In the genomic region with DNA sequence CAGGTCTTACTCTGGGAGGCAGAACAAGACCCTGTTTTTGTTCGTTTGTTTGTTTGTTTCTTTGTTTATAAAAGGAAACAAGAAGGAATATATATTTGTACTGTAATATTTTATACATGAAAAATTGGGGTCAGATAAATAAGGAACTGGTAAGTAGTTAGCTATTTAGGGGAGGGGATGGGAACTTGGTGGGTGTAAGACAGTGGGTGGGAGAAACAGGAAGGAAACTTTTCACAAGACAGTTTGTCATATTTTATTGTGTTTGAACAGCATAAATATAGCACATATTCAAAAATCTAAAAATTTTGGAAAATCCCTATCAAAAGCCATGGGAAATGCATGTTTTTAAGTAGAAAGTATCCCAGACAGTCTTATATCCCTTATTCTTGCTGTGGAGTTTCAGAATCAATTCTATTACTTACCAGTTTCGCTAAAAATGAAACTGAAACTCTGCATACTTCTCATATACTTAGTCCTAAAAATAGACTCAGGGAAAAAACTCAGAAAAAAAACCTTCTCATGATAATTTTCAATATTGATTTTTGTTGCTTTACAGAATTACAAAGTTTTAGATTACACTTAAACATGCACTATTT, we compare ENCODE assay signal across 8 cellular contexts. TPM values are rescaled to one million over a fixed set of nuclear protein-coding genes. Genes with fewer than 3 reads are reported as not detected.
A peak's percentile ranks its signal among the peaks of the same experiment; 100 is the strongest.
DNase-seq lines count a peak whose midpoint lies in the region; ATAC-seq and TF ChIP-seq lines count a peak whose summit lies in the region.

No MANE protein-coding gene starts in this region.

- peak overlapping the region; percentile 83 for H3K27ac Mint-ChIP-seq in activated CD8-positive, alpha-beta T cell treated with anti-CD3 and anti-CD28 coated beads, Interleukin-2, amount 10 ng/mL, durations not matched to agents 7 days and 5 days

- POLR2A ChIA-PET in activated CD8-positive, alpha-beta T cell treated with anti-CD3 and anti-CD28 coated beads, Interleukin-2, amount 10 ng/mL, durations not matched to agents 7 days and 5 days (lab: Charles Lee): interaction anchor here (3.0 kb wide), 1 partner anchor 23 kb away, joined by 14 read pairs; a partner anchor contains a TSS

- intact Hi-C loops in psoas muscle (cut with DNase I): no loop called here

- peaks cover 5% of the 10 kb centered on the region for H3K9me3 ChIP-seq in psoas muscle

- peak overlapping the region; percentile 64 for H3K4me3 Mint-ChIP-seq in activated CD8-positive, alpha-beta T cell treated with anti-CD3 and anti-CD28 coated beads, Interleukin-2, amount 10 ng/mL, durations not matched to agents 7 days and 5 days

- DNase-seq in activated CD4-positive, CD25-positive, alpha-beta regulatory T cell (lab: John Stamatoyannopoulos, UW): no peak
- no peak for DNase-seq in activated CD8-positive, alpha-beta T cell treated with anti-CD3 and anti-CD28 coated beads, Interleukin-2, amount 10 ng/mL, durations not matched to agents 7 days and 5 days
- DNase-seq in psoas muscle (no peak), cortex of kidney (lab: John Stamatoyannopoulos, UW) (no peak), superior temporal gyrus (ENCODE audit: extremely low spot score) (no peak)
- DNase-seq in NK-92 treated with Interleukin-12 subunit alpha and Interleukin-12 subunit beta, amount 100 ng/mL, for 24 hours (lab: John Stamatoyannopoulos, UW): no peak

- TF ChIP-seq CTCF in psoas muscle (IDR thresholded peaks at IDR 0.05): no peak

- no peaks in the 10 kb centered on the region for H3K4me1 ChIP-seq in psoas muscle

- H3K27me3 Mint-ChIP-seq in activated CD8-positive, alpha-beta T cell treated with anti-CD3 and anti-CD28 coated beads, Interleukin-2, amount 10 ng/mL, durations not matched to agents 7 days and 5 days (ENCODE audit: low read depth): no peaks in the 10 kb centered on the region

- H3K27ac ChIP-seq in psoas muscle: no peak overlapping the region

- peak; percentile 49 to 55 for ATAC-seq in activated CD4-positive, CD25-positive, alpha-beta regulatory T cell treated with anti-CD3 and anti-CD28 coated beads, Interleukin-2, amount 50 U/mL, for 24 hours
- ATAC-seq in HG03045 (IDR thresholded peaks at IDR 0.05; ENCODE audit: unreplicated experiment): peak; percentile 76
- peak; percentile 55 for ATAC-seq in activated CD8-positive, alpha-beta T cell treated with anti-CD3 and anti-CD28 coated beads, Interleukin-2, amount 10 ng/mL, durations not matched to agents 7 days and 5 days
- no peak for ATAC-seq in psoas muscle

- peaks cover 42% of the 10 kb centered on the region for H3K4me1 Mint-ChIP-seq in activated CD8-positive, alpha-beta T cell treated with anti-CD3 and anti-CD28 coated beads, Interleukin-2, amount 10 ng/mL, durations not matched to agents 7 days and 5 days (ENCODE audit: low read depth)

- CTCF ChIA-PET in activated CD8-positive, alpha-beta T cell treated with anti-CD3 and anti-CD28 coated beads, Interleukin-2, amount 10 ng/mL, durations not matched to agents 7 days and 5 days (lab: Charles Lee): no interaction called here

- H3K27me3 ChIP-seq in psoas muscle (ENCODE audit: insufficient read depth in 3 of 3, low read length in 2 of 3): no peaks in the 10 kb centered on the region

- 31 to 48% (median 32%) methylated on average over 2 of the region's 2 CpGs for WGBS in psoas muscle, 3 donors

- H3K36me3 Mint-ChIP-seq in activated CD8-positive, alpha-beta T cell treated with anti-CD3 and anti-CD28 coated beads, Interleukin-2, amount 10 ng/mL, durations not matched to agents 7 days and 5 days (ENCODE audit: low read depth): peaks cover 15% of the 10 kb centered on the region

- peaks cover 10% of the 10 kb centered on the region for H3K9me3 Mint-ChIP-seq in activated CD8-positive, alpha-beta T cell treated with anti-CD3 and anti-CD28 coated beads, Interleukin-2, amount 10 ng/mL, durations not matched to agents 7 days and 5 days (ENCODE audit: insufficient read depth)

- H3K4me3 ChIP-seq in psoas muscle: peak overlapping the region; percentile 36

- no peaks in the 10 kb centered on the region for H3K36me3 ChIP-seq in psoas muscle (ENCODE audit: insufficient read depth in 1 of 2, low read depth in 1 of 2)

RNA-seq across cellular contexts. Expression of a gene that starts 22.3 kb away (rescaled TPM):
- 1 to 10 TPM; 2.0 to 2.4 TPM for total RNA-seq in activated CD8-positive, alpha-beta T cell treated with anti-CD3 and anti-CD28 coated beads, Interleukin-2, amount 10 ng/mL, durations not matched to agents 7 days and 5 days
- total RNA-seq in psoas muscle: 1 to 10 TPM; 1.9 to 3.0 (median 2.0) TPM
- 1 to 10 TPM; 2.5 to 4.2 (median 2.8) TPM for polyA plus RNA-seq in psoas muscle

Comparison
In these comparisons a context has a peak if more than half of its experiments do, and no peak if none do; other contexts are left out.
1. ATAC-seq: peak in activated CD4-positive, CD25-positive, alpha-beta regulatory T cell treated with anti-CD3 and anti-CD28 coated beads, Interleukin-2, amount 50 U/mL, for 24 hours (2 of 2), HG03045 (single experiment) and activated CD8-positive, alpha-beta T cell treated with anti-CD3 and anti-CD28 coated beads, Interleukin-2, amount 10 ng/mL, durations not matched to agents 7 days and 5 days (single experiment); none in psoas muscle (0 of 4).